In the genomic region with DNA sequence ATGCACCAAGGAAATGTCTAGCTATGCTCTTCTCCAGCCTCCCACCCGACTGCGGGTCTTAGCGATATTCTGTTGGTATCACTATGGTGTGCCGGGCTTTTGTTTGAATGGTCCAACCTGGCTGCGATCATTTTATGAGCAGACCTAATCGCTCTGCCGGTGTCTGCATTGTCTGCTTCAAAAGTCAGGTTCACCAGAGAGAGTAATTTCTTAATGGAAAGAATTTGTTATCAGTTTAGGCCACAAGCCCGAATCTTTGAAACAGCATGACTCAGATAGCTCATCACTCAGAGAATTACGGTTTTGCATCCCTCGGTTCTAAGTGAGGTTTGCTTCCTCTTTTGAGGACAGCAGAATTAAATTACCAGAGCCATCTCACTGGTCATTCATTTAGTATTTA, we compare ENCODE assay signal across 1 cellular context.
TF ChIP-seq lines count a peak whose summit lies in the region.

No MANE protein-coding gene starts in this region.

TF ChIP-seq in K562, 482 proteins besides CTCF, POLR2A, EP300 and RAD21:
- TF ChIP-seq TCF3 (CRISPR knock-in tag; IDR thresholded peaks at IDR 0.05) (peak; percentile 40), ARID1B (IDR thresholded peaks at IDR 0.05) (0 out of 2 replicates have a peak, but pooled peaks have one; percentile 9)
- TF ChIP-seq, protein P1, sequence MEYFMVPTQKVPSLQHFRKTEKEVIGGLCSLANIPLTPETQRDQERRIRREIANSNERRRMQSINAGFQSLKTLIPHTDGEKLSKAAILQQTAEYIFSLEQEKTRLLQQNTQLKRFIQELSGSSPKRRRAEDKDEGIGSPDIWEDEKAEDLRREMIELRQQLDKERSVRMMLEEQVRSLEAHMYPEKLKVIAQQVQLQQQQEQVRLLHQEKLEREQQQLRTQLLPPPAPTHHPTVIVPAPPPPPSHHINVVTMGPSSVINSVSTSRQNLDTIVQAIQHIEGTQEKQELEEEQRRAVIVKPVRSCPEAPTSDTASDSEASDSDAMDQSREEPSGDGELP (CRISPR knock-in tag; IDR thresholded peaks at IDR 0.05; ENCODE audit: borderline replicate concordance): no peak
TF ChIP-seq in K562: peak in this region for 2.
